18 cellular contexts compared by ENCODE assay signal in the genomic region with DNA sequence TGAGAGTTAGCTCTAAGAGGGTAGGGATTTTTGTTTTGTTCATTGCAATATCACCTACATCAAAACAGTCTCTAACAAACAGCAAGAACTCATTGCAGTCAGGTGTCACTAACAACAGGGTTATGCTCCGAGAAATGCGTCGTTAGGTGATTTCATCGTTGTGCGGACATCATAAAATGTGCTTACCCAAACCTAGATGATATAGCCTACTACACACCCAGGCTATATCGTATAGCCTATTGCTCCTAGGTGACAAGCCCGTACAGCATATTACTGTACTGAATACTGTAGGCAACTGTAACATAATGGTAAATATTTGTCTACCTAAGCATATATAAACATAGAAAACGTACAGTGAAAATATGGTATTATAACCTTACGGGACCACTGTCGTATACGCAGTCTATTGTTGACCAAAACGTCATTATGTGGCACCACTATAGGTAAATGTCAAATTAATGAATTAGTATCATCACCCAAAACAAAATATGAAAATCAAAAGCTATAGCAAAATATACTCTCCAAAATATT. TPM values are rescaled to one million over a fixed set of nuclear protein-coding genes. Genes with fewer than 3 reads are reported as not detected.
DNase-seq lines count a peak whose midpoint lies in the region; ATAC-seq, FAIRE-seq and TF ChIP-seq lines count a peak whose summit lies in the region.
"Had no signal": no experiment of that assay in that cellular context is flagged by ENCODE, and none has a peak within 500 bp of the region (broad histone marks: within the 10 kb centered on the region; RNA-seq: fewer than 3 reads in every experiment).

No MANE protein-coding gene starts in this region.

- H2AK9ac ChIP-seq in IMR-90 (replicated peaks; ENCODE audit: low read depth, low read length, poor library complexity), result no peak overlapping the region

- no peak overlapping the region for H4K5ac ChIP-seq in IMR-90 (ENCODE audit: low read depth, low read length)

- TF ChIP-seq CTCF in IMR-90 (conservative IDR thresholded peaks at IDR 0.05; ENCODE audit: low read depth, low read length) (no peak), GM12878 (IDR thresholded peaks at IDR 0.05 in 2 of 3, conservative IDR thresholded peaks at IDR 0.05 in 1 of 3; ENCODE audit: control insufficient read depth in 2 of 3, extremely low read depth in 1 of 3, insufficient read depth in 1 of 3, low read depth in 3 of 3, low read length in 3 of 3) (no peak), gastroesophageal sphincter (IDR thresholded peaks at IDR 0.05) (no peak)

- dilution Hi-C loops in IMR-90 (cut with HindIII; ENCODE audit: low sequenced_read_pairs, unreplicated experiment), result no loop called here

- no peak overlapping the region for H4K8ac ChIP-seq in IMR-90 (ENCODE audit: low read depth in 2 of 2, low read length in 2 of 2)

- SMC1A ChIA-PET in GM12878 (lab: Charles Lee; ENCODE audit: uncharacterized antibody, unreplicated experiment), result interaction anchor here (0.8 to 3.4 kb wide), 30 partner anchors 10 to 239 kb away, joined by 3 to 12 read pairs (median 4); no protein-coding TSS in a partner anchor

- H3K4me3 ChIP-seq in IMR-90 (ENCODE audit: insufficient read depth, low read depth, low read length) (no peak overlapping the region), GM12878 (no peak overlapping the region), gastroesophageal sphincter (no peak overlapping the region)
- no peak overlapping the region for H3K4me3 ChIP-seq in CD8-positive, alpha-beta memory T cell (ENCODE audit: low read length)
- H3K4me3 ChIP-seq: BLaER1 treated with 17β-estradiol and CSF1 and Interleukin-3, amounts not matched to agents 10 nM and 100 nM had no signal

- WGBS in IMR-90 (ENCODE audit: extremely low coverage in 2 of 2, insufficient read length in 1 of 2), 2 experiments, result no CpG with 5 or more reads among the region's 12 CpGs
- 87% methylated on average over 12 of the region's 12 CpGs for WGBS in GM12878 (ENCODE audit: insufficient coverage, insufficient replicate concordance, low lambda C conversion rate, missing lambda C conversion rate)
- WGBS in gastroesophageal sphincter (ENCODE audit: low coverage in 1 of 2), 2 donors, result 92 to 94% methylated on average over 7 to 12 of the region's 12 CpGs

- in situ Hi-C loops in IMR-90 (cut with MboI; ENCODE audit: low sequenced_read_pairs), result no loop called here
- in situ Hi-C loops in GM12878 (cut with MboI), result no loop called here

- H3K23ac ChIP-seq in IMR-90 (ENCODE audit: low read depth, low read length), result no peak overlapping the region

- no peak overlapping the region for H3K56ac ChIP-seq in IMR-90 (ENCODE audit: extremely low read depth, insufficient read depth, low read length)

- no peak overlapping the region for H2BK15ac ChIP-seq in IMR-90 (ENCODE audit: low read depth, low read length)

- no peak overlapping the region for H3K4me2 ChIP-seq in IMR-90 (ENCODE audit: low read depth, low read length)
- H3K4me2 ChIP-seq in GM12878 (ENCODE audit: control insufficient read depth, insufficient read depth), result peak overlapping the region; percentile 89; the same call in 1 of the 2 replicates

- TF ChIP-seq POLR2A in IMR-90 (IDR thresholded peaks at IDR 0.05; ENCODE audit: low read depth, low read length), result no peak
- TF ChIP-seq POLR2A in GM12878 (IDR thresholded peaks at IDR 0.05; ENCODE audit: low read depth, low read length), result no peak
- no peak for TF ChIP-seq POLR2A in gastroesophageal sphincter (IDR thresholded peaks at IDR 0.05)

- H3K27me3 Mint-ChIP-seq in memory B cell, result no peaks in the 10 kb centered on the region
- peaks cover 0 to 7% of the 10 kb centered on the region in 2 donors for H3K27me3 Mint-ChIP-seq in CD8-positive, alpha-beta memory T cell
- H3K27me3 Mint-ChIP-seq: CD4-positive, alpha-beta memory T cell had no signal

- RAD21 ChIA-PET in GM12878 (lab: Charles Lee; ENCODE audit: unreplicated experiment), result interaction anchor here (0.6 to 2.0 kb wide), 6 partner anchors 21 to 72 kb away, joined by 3 to 8 read pairs (median 4); no protein-coding TSS in a partner anchor

- no peak overlapping the region for H2AFZ ChIP-seq in IMR-90 (replicated peaks; ENCODE audit: low read length, poor library complexity)
- H2AFZ ChIP-seq in GM12878 (ENCODE audit: control insufficient read depth, low read depth, low read length), result no peak overlapping the region

- H3K4me3 Mint-ChIP-seq in memory B cell, result peak overlapping the region; percentile 3
- no peak overlapping the region for H3K4me3 Mint-ChIP-seq in CD8-positive, alpha-beta memory T cell
- H3K4me3 Mint-ChIP-seq: CD4-positive, alpha-beta memory T cell; H9 had no signal

- DNase-seq in IMR-90 (no peak), GM12878 (ENCODE audit: low read depth, low spot score) (no peak), memory B cell (ENCODE audit: low spot score in 2 of 2) (no peak), urothelium cell line (ENCODE audit: low spot score) (no peak)
- no peak for DNase-seq in CD8-positive, alpha-beta memory T cell
- no peak for DNase-seq in activated T-cell treated with anti-CD3 and anti-CD28 coated beads, Interleukin-2, amount 50 U/mL, for 1 hour
- DNase-seq: AML-193; CD4-positive, alpha-beta memory T cell; COR-L47; DMS153; DMS79 treated with DMSO at 0.1 percent for 48 hours; EL; GOT3; H9 had no signal

- H3K36me3 Mint-ChIP-seq in memory B cell, result no peaks in the 10 kb centered on the region
- no peaks in the 10 kb centered on the region for H3K36me3 Mint-ChIP-seq in CD8-positive, alpha-beta memory T cell

- BruUV-seq in IMR-90 (replicated peaks; lab: Mats Ljungman, UMichigan), result no TSS peak
- no TSS peak for BruUV-seq in GM12878 (replicated peaks; lab: Mats Ljungman, UMichigan)

- H2BK20ac ChIP-seq in IMR-90 (ENCODE audit: low read depth, low read length), result no peak overlapping the region

- H3K9me1 ChIP-seq in IMR-90 (ENCODE audit: insufficient read depth, low read length), result no peaks in the 10 kb centered on the region

- H3K79me2 ChIP-seq in GM12878 (ENCODE audit: control insufficient read depth, insufficient read depth, low read length), result no peaks in the 10 kb centered on the region

- no peak overlapping the region for H3K14ac ChIP-seq in IMR-90 (replicated peaks; ENCODE audit: low read depth, low read length)

- H3K9me3 ChIP-seq in IMR-90 (ENCODE audit: control insufficient read depth, insufficient read depth, low read length) (peaks cover 4% of the 10 kb centered on the region), GM12878 (replicated peaks; ENCODE audit: control insufficient read depth, insufficient read depth, low read length) (no peaks in the 10 kb centered on the region; the same call in 2 of the 3 replicates), gastroesophageal sphincter (peaks cover 0 to 6% (median 0%) of the 10 kb centered on the region in 3 donors)
- no peaks in the 10 kb centered on the region for H3K9me3 ChIP-seq in CD8-positive, alpha-beta memory T cell (ENCODE audit: low read length)

- H3K27ac Mint-ChIP-seq in memory B cell, result no peak overlapping the region
- H3K27ac Mint-ChIP-seq in CD8-positive, alpha-beta memory T cell, result no peak overlapping the region
- H3K27ac Mint-ChIP-seq: CD4-positive, alpha-beta memory T cell; H9 had no signal

- H3K79me1 ChIP-seq in IMR-90 (ENCODE audit: low read depth in 1 of 2, low read length in 2 of 2), result no peaks in the 10 kb centered on the region

- H4K20me1 ChIP-seq in IMR-90 (ENCODE audit: insufficient read depth, low read length), result no peaks in the 10 kb centered on the region
- no peaks in the 10 kb centered on the region for H4K20me1 ChIP-seq in GM12878 (ENCODE audit: control insufficient read depth, insufficient read depth)
- H4K20me1 ChIP-seq: BLaER1 treated with 17β-estradiol and CSF1 and Interleukin-3, amounts not matched to agents 10 nM and 100 nM had no signal

- no peak overlapping the region for H4K91ac ChIP-seq in IMR-90 (ENCODE audit: insufficient read depth, low read depth, low read length)

- POLR2A ChIA-PET in IMR-90 (lab: Charles Lee; ENCODE audit: unreplicated experiment) (no interaction called here), GM12878 (lab: Charles Lee) (interaction anchor here (0.6 to 1.7 kb wide), 4 partner anchors 15 to 36 kb away, joined by 3 to 4 read pairs (median 3); no protein-coding TSS in a partner anchor)
- POLR2A ChIA-PET in CD8-positive, alpha-beta memory T cell (lab: Charles Lee), result interaction anchor here (0.8 kb wide), 1 partner anchor 128 kb away, joined by 3 read pairs; no protein-coding TSS in a partner anchor

- intact Hi-C loops in IMR-90 (cut with micrococcal nuclease) (no loop called here), GM12878 (cut with micrococcal nuclease; ENCODE audit: unreplicated experiment) (no loop called here)

- no peak overlapping the region for H2BK120ac ChIP-seq in IMR-90 (ENCODE audit: low read depth, low read length)

- CTCF ChIA-PET in IMR-90 (lab: Yijun Ruan, JAX), result no interaction called here
- CTCF ChIA-PET in GM12878 (lab: Yijun Ruan, JAX), result interaction anchor here (0.7 to 1.3 kb wide), 4 partner anchors 26 to 199 kb away, joined by 3 to 10 read pairs (median 5); no protein-coding TSS in a partner anchor
- CTCF ChIA-PET in CD8-positive, alpha-beta memory T cell (lab: Charles Lee), result no interaction called here

- no peaks in the 10 kb centered on the region for H3K4me1 ChIP-seq in IMR-90 (ENCODE audit: control insufficient read depth, insufficient read depth, low read length)
- peaks cover 33% of the 10 kb centered on the region for H3K4me1 ChIP-seq in GM12878 (ENCODE audit: control insufficient read depth, insufficient read depth, low read length)
- peaks cover 37% of the 10 kb centered on the region for H3K4me1 ChIP-seq in CD8-positive, alpha-beta memory T cell (ENCODE audit: insufficient read depth, low read length)
- no peaks in the 10 kb centered on the region for H3K4me1 ChIP-seq in gastroesophageal sphincter

- no peak overlapping the region for H3K18ac ChIP-seq in IMR-90 (ENCODE audit: low read depth, low read length)

- H3K36me3 ChIP-seq in IMR-90 (ENCODE audit: control insufficient read depth, insufficient read depth, low read length) (no peaks in the 10 kb centered on the region), GM12878 (ENCODE audit: control insufficient read depth in 2 of 2, insufficient read depth in 2 of 2, low read length in 1 of 2) (no peaks in the 10 kb centered on the region), gastroesophageal sphincter (no peaks in the 10 kb centered on the region)
- H3K36me3 ChIP-seq in CD8-positive, alpha-beta memory T cell (ENCODE audit: insufficient read depth, low read length), result no peaks in the 10 kb centered on the region
- H3K36me3 ChIP-seq: BLaER1 treated with 17β-estradiol and CSF1 and Interleukin-3, amounts not matched to agents 10 nM and 100 nM had no signal

- H3K9ac ChIP-seq in IMR-90 (ENCODE audit: low read depth, low read length) (no peak overlapping the region), GM12878 (ENCODE audit: control insufficient read depth, insufficient read depth, low read length) (no peak overlapping the region)
- H3K9ac ChIP-seq: BLaER1 treated with 17β-estradiol and CSF1 and Interleukin-3, amounts not matched to agents 10 nM and 100 nM had no signal

- H3K27ac ChIP-seq in IMR-90 (ENCODE audit: insufficient read depth, low read length), result no peak overlapping the region
- no peak overlapping the region; the same call in 1 of the 2 replicates for H3K27ac ChIP-seq in GM12878 (ENCODE audit: control insufficient read depth, insufficient read depth)
- no peak overlapping the region for H3K27ac ChIP-seq in CD8-positive, alpha-beta memory T cell (ENCODE audit: low read depth, low read length)
- H3K27ac ChIP-seq in gastroesophageal sphincter, result no peak overlapping the region

- no peak overlapping the region for H2BK5ac ChIP-seq in IMR-90 (ENCODE audit: low read depth, low read length, poor library complexity, severe bottlenecking)

- no peaks in the 10 kb centered on the region for H3K9me3 Mint-ChIP-seq in memory B cell
- no peaks in the 10 kb centered on the region for H3K9me3 Mint-ChIP-seq in CD8-positive, alpha-beta memory T cell
- H3K9me3 Mint-ChIP-seq: H9 had no signal

- peaks cover 35% of the 10 kb centered on the region for H3K27me3 ChIP-seq in IMR-90 (ENCODE audit: control insufficient read depth, insufficient read depth, low read length)
- H3K27me3 ChIP-seq in GM12878 (replicated peaks in 1 of 2; ENCODE audit: control insufficient read depth in 2 of 2, insufficient read depth in 2 of 2, low read length in 1 of 2), result no peaks in the 10 kb centered on the region
- no peaks in the 10 kb centered on the region for H3K27me3 ChIP-seq in CD8-positive, alpha-beta memory T cell (ENCODE audit: insufficient read depth, low read length, poor library complexity, severe bottlenecking)
- H3K27me3 ChIP-seq in gastroesophageal sphincter, result no peaks in the 10 kb centered on the region
- H3K27me3 ChIP-seq: BLaER1 treated with 17β-estradiol and CSF1 and Interleukin-3, amounts not matched to agents 10 nM and 100 nM had no signal

- ATAC-seq in IMR-90 (ENCODE audit: low read depth), result no peak
- ATAC-seq in GM12878, result no peak
- ATAC-seq in memory B cell (ENCODE audit: low read depth), result no peak
- no peak for ATAC-seq in gastroesophageal sphincter

- no peak for TF ChIP-seq EP300 in GM12878 (IDR thresholded peaks at IDR 0.05; ENCODE audit: borderline replicate concordance in 1 of 2, control insufficient read depth in 1 of 2, low read depth in 2 of 2, low read length in 2 of 2)
- no peak for TF ChIP-seq EP300 in gastroesophageal sphincter (IDR thresholded peaks at IDR 0.05)

- no peak overlapping the region for H2AK5ac ChIP-seq in IMR-90 (ENCODE audit: low read depth, low read length)

- TF ChIP-seq RAD21 in IMR-90 (IDR thresholded peaks at IDR 0.05; ENCODE audit: low read length), result no peak
- TF ChIP-seq RAD21 in GM12878 (IDR thresholded peaks at IDR 0.05; ENCODE audit: insufficient read depth, low read depth, low read length), result no peak

- H3K4ac ChIP-seq in IMR-90 (ENCODE audit: low read depth, low read length), result no peak overlapping the region

- peaks cover 34% of the 10 kb centered on the region for H3K4me1 Mint-ChIP-seq in memory B cell
- peaks cover 22 to 40% (median 33%) of the 10 kb centered on the region in 3 donors for H3K4me1 Mint-ChIP-seq in CD8-positive, alpha-beta memory T cell

- FAIRE-seq in GM12878 (lab: Jason Lieb, UNC) (no peak), urothelium cell line (lab: Jason Lieb, UNC) (peak; percentile 53)
- FAIRE-seq: D721Med, G401.6 had no signal

RNA-seq across cellular contexts. Expression of a gene that starts 49.9 kb away (rescaled TPM):
- total RNA-seq in IMR-90 (2012; rRNA removed) (20.8 and 21.4 TPM in 2 replicates), GM12878 (2014; rRNA removed) (21.5 and 25.1 TPM in 2 replicates), GM12878 (2014; rRNA removed; fragmentation: Illumina TruSeq; extraction: Trizol) (34.2 and 35.1 TPM in 2 replicates), GM12878 (2021) (38.1 and 38.4 TPM in 2 replicates), gastroesophageal sphincter (100 to 1,000 TPM in 2 of 4 donors, 10 to 100 TPM in 2; 69.5 to 111 (median 97.0) TPM)
- polyA plus RNA-seq in IMR-90 (2012; rRNA removed) (23.9 and 25.3 TPM in 2 replicates), GM12878 (2011; rRNA removed) (66.3 and 75.5 TPM in 2 replicates), GM12878 (2014; fragmentation: Illumina TruSeq; extraction: Trizol) (48.6 and 68.8 TPM in 2 replicates), GM12878 (2014; fragmentation: Nextera tagmentation; extraction: Ambion mirVana) (10 to 100 TPM; 12.5 to 13.7 TPM), GM12878 (2014; rRNA removed) (23.1 and 24.5 TPM in 2 replicates), GM12878 (2016; fragmentation: Nextera tagmentation; extraction: Ambion mirVana) (10 to 100 TPM in 1 of 2 experiments, 1 to 10 TPM in 1; 8.9 to 10.5 TPM)
- 6.5 and 6.6 TPM in 2 replicates for polyA plus RNA-seq in IMR-90 (2012; cell fraction: cytosol; rRNA removed)
- polyA plus RNA-seq in IMR-90 (2012; cell fraction: nucleus; rRNA removed; ENCODE audit: low replicate concordance), result 2.6 and 21.6 TPM in 2 replicates
- total RNA-seq in GM12878 (2013; cell fraction: nucleolus; rRNA removed), result 134 and 148 TPM in 2 replicates
- 15.4 TPM for polyA plus RNA-seq in GM12878 (2011; ENCODE audit: low read depth)
- polyA plus RNA-seq in GM12878 (2011; cell fraction: cytosol; rRNA removed), result 29.4 and 47.6 TPM in 2 replicates
- polyA plus RNA-seq in GM12878 (2011; cell fraction: nucleus; rRNA removed), result 31.6 and 44.6 TPM in 2 replicates
- polyA plus RNA-seq in GM12878 (2012), result 19.0 and 26.7 TPM in 2 replicates
- polyA minus RNA-seq in GM12878 (2011; rRNA and poly(A)+ RNA removed), result 97.6 and 138 TPM in 2 replicates
- polyA minus RNA-seq in GM12878 (2011; cell fraction: cytosol; rRNA and poly(A)+ RNA removed), result 27.3 and 28.2 TPM in 2 replicates
- 59.6 and 89.6 TPM in 2 replicates for polyA minus RNA-seq in GM12878 (2011; cell fraction: nucleus; rRNA and poly(A)+ RNA removed)
- total RNA-seq in CD8-positive, alpha-beta memory T cell, result 100 to 1,000 TPM; 103 to 109 TPM
- polyA plus RNA-seq in CD8-positive, alpha-beta memory T cell, result 16.6 TPM
